In genomic region chr2:118539290-118539689, GRCh38 we compare ENCODE assay signal across 10 cellular contexts.
DNase-seq lines count a peak whose midpoint lies in the region; ATAC-seq, FAIRE-seq and TF ChIP-seq lines count a peak whose summit lies in the region.
"Had no signal": no experiment of that assay in that cellular context is flagged by ENCODE, and none has a peak within 500 bp of the region (broad histone marks: within the 10 kb centered on the region; RNA-seq: fewer than 3 reads in every experiment).

No MANE protein-coding gene starts in this region.

- H3K36me3 Mint-ChIP-seq in T-cell: no peaks in the 10 kb centered on the region
- H3K36me3 Mint-ChIP-seq: activated naive CD8-positive, alpha-beta T cell treated with anti-CD3 and anti-CD28 coated beads, Interleukin-2, amount 10 ng/mL, durations not matched to agents 7 days and 5 days had no signal

- no peak for FAIRE-seq in K562 (lab: Jason Lieb, UNC)

- no peak overlapping the region for H2AK5ac ChIP-seq in mesendoderm (ENCODE audit: low read length)
- H2AK5ac ChIP-seq in mesenchymal stem cell (ENCODE audit: low read length, severe bottlenecking): no peak overlapping the region

- H3K23ac ChIP-seq in mesendoderm (ENCODE audit: low read length) (no peak overlapping the region), mesenchymal stem cell (ENCODE audit: low read length in 2 of 2) (no peak overlapping the region)

- H2AFZ ChIP-seq in K562 (ENCODE audit: low read depth, low read length) (no peak overlapping the region), mesenchymal stem cell (ENCODE audit: low read depth, low read length) (no peak overlapping the region)

- no peak overlapping the region for H3K14ac ChIP-seq in mesenchymal stem cell (ENCODE audit: low read length in 2 of 2)

- CTCF ChIA-PET in K562 (lab: Yijun Ruan, JAX; ENCODE audit: low intra/inter-chr PET ratio) (interaction anchor here (0.6 to 0.8 kb wide), 4 partner anchors 316 to 680 kb away, joined by 3 to 10 read pairs (median 4); no protein-coding TSS in a partner anchor), T-cell (lab: Charles Lee) (interaction anchor here in 1 of 2 donors (0.6 kb wide), 1 partner anchor 1690 kb away, joined by 3 read pairs; no protein-coding TSS in a partner anchor)

- H3K4me3 Mint-ChIP-seq in T-cell: no peak overlapping the region
- H3K4me3 Mint-ChIP-seq: activated naive CD8-positive, alpha-beta T cell treated with anti-CD3 and anti-CD28 coated beads, Interleukin-2, amount 10 ng/mL, durations not matched to agents 7 days and 5 days had no signal

- BruUV-seq in K562 (replicated peaks; lab: Mats Ljungman, UMichigan): no TSS peak

- no peak for TF ChIP-seq POLR2A in K562 (conservative IDR thresholded peaks at IDR 0.05)

- H3K4me1 Mint-ChIP-seq in T-cell: no peaks in the 10 kb centered on the region
- H3K4me1 Mint-ChIP-seq: activated naive CD8-positive, alpha-beta T cell treated with anti-CD3 and anti-CD28 coated beads, Interleukin-2, amount 10 ng/mL, durations not matched to agents 7 days and 5 days had no signal

- TF ChIP-seq EP300 in K562 (IDR thresholded peaks at IDR 0.05; ENCODE audit: low read length): no peak

- ATAC-seq in K562 (peak; percentile 75), T-cell (replicated peaks in 1 of 4) (no peak), GM21390 (IDR thresholded peaks at IDR 0.05; ENCODE audit: unreplicated experiment) (no peak)
- ATAC-seq: left colon had no signal

- H4K5ac ChIP-seq in mesendoderm (ENCODE audit: low read length): no peak overlapping the region

- no peak overlapping the region for H2BK12ac ChIP-seq in mesenchymal stem cell (ENCODE audit: low read length in 2 of 2)

- no peak overlapping the region for H3K27ac ChIP-seq in K562 (ENCODE audit: extremely low read depth, low read depth, low read length)
- no peak overlapping the region for H3K27ac ChIP-seq in mesendoderm (ENCODE audit: low read depth, low read length)
- H3K27ac ChIP-seq in mesenchymal stem cell (ENCODE audit: low read length, poor library complexity, severe bottlenecking): no peak overlapping the region

- WGBS in K562 (ENCODE audit: insufficient coverage, low coverage, missing lambda C conversion rate): 2% methylated on average over 6 of the region's 7 CpGs
- no CpG with 5 or more reads among the region's 7 CpGs for WGBS in mesendoderm (ENCODE audit: extremely low coverage, insufficient coverage, low lambda C conversion rate)
- 72% methylated on average over 7 of the region's 7 CpGs for WGBS in mesenchymal stem cell

- no peaks in the 10 kb centered on the region for H3K9me1 ChIP-seq in K562 (ENCODE audit: control insufficient read depth, insufficient read depth, low read length)

- H2BK120ac ChIP-seq in mesendoderm (ENCODE audit: low read depth, low read length) (no peak overlapping the region), mesenchymal stem cell (ENCODE audit: low read depth, low read length) (no peak overlapping the region)

- TF ChIP-seq CTCF in K562 (IDR thresholded peaks at IDR 0.05 in 2 of 3, conservative IDR thresholded peaks at IDR 0.05 in 1 of 3; ENCODE audit: insufficient read depth in 2 of 3, low read depth in 1 of 3, low read length in 3 of 3): peak; percentile 48 to 55 (median 51)

- no peak overlapping the region for H4K91ac ChIP-seq in mesenchymal stem cell (ENCODE audit: low read length)

- H3K79me1 ChIP-seq in mesendoderm (ENCODE audit: low read length) (no peaks in the 10 kb centered on the region), mesenchymal stem cell (replicated peaks; ENCODE audit: low read length, poor library complexity, severe bottlenecking) (no peaks in the 10 kb centered on the region)

- peaks cover 6 to 9% of the 10 kb centered on the region in 2 donors for H3K27me3 Mint-ChIP-seq in T-cell
- H3K27me3 Mint-ChIP-seq: activated naive CD8-positive, alpha-beta T cell treated with anti-CD3 and anti-CD28 coated beads, Interleukin-2, amount 10 ng/mL, durations not matched to agents 7 days and 5 days had no signal

- H3K79me2 ChIP-seq in K562 (ENCODE audit: control insufficient read depth, insufficient read depth, low read length): no peaks in the 10 kb centered on the region
- no peaks in the 10 kb centered on the region for H3K79me2 ChIP-seq in mesendoderm (ENCODE audit: control insufficient read depth, insufficient read depth, low read length)

- H3K9me3 Mint-ChIP-seq in T-cell: peaks cover 0 to 3% (median 0%) of the 10 kb centered on the region in 3 donors
- H3K9me3 Mint-ChIP-seq: activated naive CD8-positive, alpha-beta T cell treated with anti-CD3 and anti-CD28 coated beads, Interleukin-2, amount 10 ng/mL, durations not matched to agents 7 days and 5 days had no signal

- H4K20me1 ChIP-seq in K562 (replicated peaks; ENCODE audit: control insufficient read depth, insufficient read depth, low read length): no peaks in the 10 kb centered on the region

- in situ Hi-C loops in K562 (cut with MboI): no loop called here

- H2BK15ac ChIP-seq in mesendoderm (replicated peaks; ENCODE audit: low read depth): no peak overlapping the region
- no peak overlapping the region for H2BK15ac ChIP-seq in mesenchymal stem cell (ENCODE audit: low read depth, poor library complexity, severe bottlenecking)

- H3K4ac ChIP-seq in mesendoderm (ENCODE audit: low read depth, low read length) (no peak overlapping the region), mesenchymal stem cell (ENCODE audit: low read depth in 1 of 2, low read length in 2 of 2) (no peak overlapping the region)

- H3K18ac ChIP-seq in mesendoderm (ENCODE audit: low read length) (no peak overlapping the region), mesenchymal stem cell (ENCODE audit: low read depth in 1 of 2, low read length in 2 of 2) (no peak overlapping the region)

- H3K4me2 ChIP-seq in K562 (ENCODE audit: insufficient read depth, low read length): no peak overlapping the region
- H3K4me2 ChIP-seq in mesendoderm (ENCODE audit: low read length): no peak overlapping the region
- no peak overlapping the region for H3K4me2 ChIP-seq in mesenchymal stem cell (ENCODE audit: low read length, poor library complexity, severe bottlenecking)

- H3K4me3 ChIP-seq in K562 (no peak overlapping the region), mesendoderm (ENCODE audit: low read length) (no peak overlapping the region), mesenchymal stem cell (ENCODE audit: insufficient read depth in 1 of 2, low read depth in 1 of 2, low read length in 2 of 2) (no peak overlapping the region)

- H3K4me1 ChIP-seq in K562 (replicated peaks in 1 of 2; ENCODE audit: control insufficient read depth in 2 of 2, insufficient read depth in 2 of 2, low read length in 2 of 2) (no peaks in the 10 kb centered on the region), mesendoderm (ENCODE audit: control insufficient read depth, low read depth, low read length) (no peaks in the 10 kb centered on the region), mesenchymal stem cell (ENCODE audit: control insufficient read depth, insufficient read depth, low read depth, low read length) (no peaks in the 10 kb centered on the region)

- POLR2A ChIA-PET in K562 (lab: Yijun Ruan, JAX) (interaction anchor here (0.5 to 0.7 kb wide), 2 partner anchors 21 to 518 kb away, joined by 3 read pairs; no protein-coding TSS in a partner anchor), T-cell (lab: Charles Lee) (no interaction called here)

- H3K36me3 ChIP-seq in K562 (ENCODE audit: control insufficient read depth, insufficient read depth, low read length) (no peaks in the 10 kb centered on the region), mesendoderm (ENCODE audit: control insufficient read depth, insufficient read depth, low read length) (no peaks in the 10 kb centered on the region), mesenchymal stem cell (ENCODE audit: control insufficient read depth in 1 of 2, insufficient read depth in 2 of 2, low read depth in 1 of 2, low read length in 2 of 2) (no peaks in the 10 kb centered on the region)

- H3K27ac Mint-ChIP-seq in T-cell: no peak overlapping the region
- H3K27ac Mint-ChIP-seq: activated naive CD8-positive, alpha-beta T cell treated with anti-CD3 and anti-CD28 coated beads, Interleukin-2, amount 10 ng/mL, durations not matched to agents 7 days and 5 days had no signal

- no peak overlapping the region for H3K56ac ChIP-seq in mesendoderm (ENCODE audit: low read length)

- TF ChIP-seq RAD21 in K562 (CRISPR knock-in tag; conservative IDR thresholded peaks at IDR 0.05 in 1 of 2, IDR thresholded peaks at IDR 0.05 in 1 of 2): peak; percentile 30 to 38; a peak in 2 of 4 replicates

- no peak overlapping the region for H2BK5ac ChIP-seq in mesendoderm (ENCODE audit: low read length)
- no peak overlapping the region for H2BK5ac ChIP-seq in mesenchymal stem cell (ENCODE audit: low read depth, low read length, poor library complexity, severe bottlenecking)

- DNase-seq in EL: peak; percentile 25
- peak; percentile 43 for DNase-seq in HT-29 (ENCODE audit: low spot score)
- peak in 2 of 4 experiments; percentile 21 to 32 for DNase-seq in K562 (ENCODE audit: extremely low read depth in 1 of 4, low spot score in 3 of 4)
- peak; percentile 53 for DNase-seq in mesendoderm
- no peak for DNase-seq in T-cell
- DNase-seq in mesenchymal stem cell: no peak
- no peak for DNase-seq in islet precursor cell
- DNase-seq: activated naive CD8-positive, alpha-beta T cell treated with anti-CD3 and anti-CD28 coated beads, Interleukin-2, amount 10 ng/mL, durations not matched to agents 7 days and 5 days had no signal

- no peak overlapping the region for H4K8ac ChIP-seq in mesendoderm (ENCODE audit: low read depth, low read length)
- H4K8ac ChIP-seq in mesenchymal stem cell (ENCODE audit: low read length): no peak overlapping the region

- H3K9ac ChIP-seq in K562 (ENCODE audit: insufficient read depth in 1 of 2, low read depth in 2 of 2, low read length in 2 of 2): no peak overlapping the region
- no peak overlapping the region for H3K9ac ChIP-seq in mesendoderm (ENCODE audit: low read length)
- no peak overlapping the region for H3K9ac ChIP-seq in mesenchymal stem cell (ENCODE audit: low read length)

- peaks cover 0 to 14% of the 10 kb centered on the region in 2 experiments; a peak in 1 of 5 replicates for H3K27me3 ChIP-seq in K562 (ENCODE audit: control insufficient read depth in 2 of 2, insufficient read depth in 2 of 2, low read length in 2 of 2)
- H3K27me3 ChIP-seq in mesendoderm (ENCODE audit: insufficient read depth, low read length, poor library complexity): no peaks in the 10 kb centered on the region
- H3K27me3 ChIP-seq in mesenchymal stem cell (ENCODE audit: control insufficient read depth in 1 of 2, insufficient read depth in 1 of 2, low read length in 2 of 2): peaks cover 0 to 30% of the 10 kb centered on the region in 2 experiments

- no peaks in the 10 kb centered on the region for H3K9me3 ChIP-seq in K562 (replicated peaks; ENCODE audit: control insufficient read depth, insufficient read depth, low read depth, low read length)
- H3K9me3 ChIP-seq in mesenchymal stem cell (ENCODE audit: control insufficient read depth, low read length): no peaks in the 10 kb centered on the region

- intact Hi-C loops in K562 (cut with micrococcal nuclease): no loop called here

TF ChIP-seq in K562, 482 proteins besides CTCF, POLR2A, EP300 and RAD21 (continues in another document):
- no peak for TF ChIP-seq NCOA4 (IDR thresholded peaks at IDR 0.05; ENCODE audit: partially characterized antibody)

Comparison
In these comparisons a context has a peak if more than half of its experiments do, and no peak if none do; other contexts are left out.
1. DNase-seq: peak in EL (single experiment), HT-29 (single experiment) and mesendoderm (single experiment); none in T-cell (0 of 34), mesenchymal stem cell (single experiment) and islet precursor cell (single experiment).